Comparison of ENCODE assay signal across 8 cellular contexts in the genomic region with DNA sequence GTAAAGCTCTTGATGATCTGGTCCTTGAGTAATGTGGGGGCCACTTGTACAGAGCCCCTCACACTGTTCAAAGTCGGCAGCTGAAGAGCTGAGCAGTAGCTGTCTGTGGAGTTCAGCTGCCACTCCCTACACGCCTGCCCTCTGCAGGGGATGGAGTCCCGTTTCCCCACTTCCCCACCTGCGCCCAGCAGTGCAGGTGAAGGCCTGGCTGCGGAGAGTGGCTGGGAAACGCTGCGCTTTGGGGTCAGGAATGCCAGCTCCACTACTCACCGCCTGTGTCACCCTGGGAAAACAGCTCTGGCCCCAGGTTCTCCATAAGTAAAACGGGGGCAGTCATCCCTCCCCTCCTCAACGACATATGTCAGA. TPM values are rescaled to one million over a fixed set of nuclear protein-coding genes. Genes with fewer than 3 reads are reported as not detected.
DNase-seq lines count a peak whose midpoint lies in the region; ATAC-seq, FAIRE-seq and TF ChIP-seq lines count a peak whose summit lies in the region.
"Not testable (repeated sequence)": the region's sequence is repeated elsewhere in the genome, so short reads cannot be mapped to it uniquely, and the experiment has no call there.

No MANE protein-coding gene starts in this region.

- under 1% methylated on average over 10 of the region's 10 CpGs for WGBS in right cardiac atrium
- under 1% methylated on average over 10 of the region's 10 CpGs for WGBS in urinary bladder

- H3K9me3 Mint-ChIP-seq in T-cell, result not testable (repeated sequence)

- not testable (repeated sequence) for H3K36me3 ChIP-seq in HEK293 (ENCODE audit: control insufficient read depth in 2 of 2, insufficient read depth in 1 of 2, low read length in 2 of 2); HUES6 (ENCODE audit: control insufficient read depth, insufficient read depth, low read length); bronchial epithelial cell (ENCODE audit: control insufficient read depth, insufficient read depth, low read length); neuron (ENCODE audit: insufficient read depth, low read length); urinary bladder (ENCODE audit: insufficient read depth)

- intact Hi-C loops in right cardiac atrium (cut with DNase I), result not testable (repeated sequence)

- not testable (repeated sequence) for FAIRE-seq in bronchial epithelial cell (lab: Jason Lieb, UNC)

- peak overlapping the region; percentile 98 to 99 (median 98) for H3K4me3 Mint-ChIP-seq in T-cell

- not testable (repeated sequence) for H3K27me3 ChIP-seq in HUES6 (ENCODE audit: control insufficient read depth, insufficient read depth, low read length); bronchial epithelial cell (ENCODE audit: control insufficient read depth, insufficient read depth, low read length); right cardiac atrium (ENCODE audit: control insufficient read depth, insufficient read depth); neuron (ENCODE audit: insufficient read depth, low read length)

- DNase-seq in T-cell (peak in 2 of 34 experiments; percentile 1), bronchial epithelial cell (ENCODE audit: low read depth) (peak; percentile 6)
- DNase-seq in right cardiac atrium, result not testable (repeated sequence)

- H2AFZ ChIP-seq in neuron (ENCODE audit: low read depth, low read length), result peak overlapping the region; percentile 94

- H3K4me1 ChIP-seq in HEK293 (ENCODE audit: control insufficient read depth, insufficient read depth, low read length); HUES6 (ENCODE audit: control insufficient read depth, insufficient read depth, low read length); right cardiac atrium (ENCODE audit: control insufficient read depth, insufficient read depth, low read length); urinary bladder (ENCODE audit: insufficient read depth): not testable (repeated sequence)
- H3K4me1 ChIP-seq in neuron (ENCODE audit: insufficient read depth, low read length), result peaks cover 13% of the 10 kb centered on the region

- H3K4me3 ChIP-seq in HEK293 (ENCODE audit: low read depth, low read length) (peak overlapping the region; percentile 75), HUES6 (ENCODE audit: low read depth, low read length) (peak overlapping the region; percentile 96), bronchial epithelial cell (ENCODE audit: low read depth, low read length) (peak overlapping the region; percentile 99), right cardiac atrium (ENCODE audit: low read length) (peak overlapping the region; percentile 66), neuron (ENCODE audit: low read length) (peak overlapping the region; percentile 93), urinary bladder (ENCODE audit: low read depth, low read length) (peak overlapping the region; percentile 76)

- peak overlapping the region; percentile 66 to 91 for H3K27ac Mint-ChIP-seq in T-cell

- POLR2A ChIA-PET in HEK293 (lab: Yijun Ruan, JAX), result interaction anchor here (1.0 to 1.2 kb wide), 2 partner anchors 52 to 56 kb away, joined by 3 to 7 read pairs; no protein-coding TSS in a partner anchor
- POLR2A ChIA-PET in T-cell (lab: Charles Lee), result not testable (repeated sequence)

- not testable (repeated sequence) for H3K36me3 Mint-ChIP-seq in T-cell

- peaks cover 27 to 29% (median 28%) of the 10 kb centered on the region in 3 donors for H3K4me1 Mint-ChIP-seq in T-cell

- H3K27ac ChIP-seq in HEK293 (ENCODE audit: extremely low read depth, low read depth, low read length) (peak overlapping the region; percentile 56; the same call in 1 of the 2 replicates), right cardiac atrium (ENCODE audit: low read length) (peak overlapping the region; percentile 43)
- H3K27ac ChIP-seq in HUES6 (ENCODE audit: low read depth, low read length); urinary bladder (ENCODE audit: low read depth): not testable (repeated sequence)

- peak; percentile 20 for ATAC-seq in GM18498 (IDR thresholded peaks at IDR 0.05; ENCODE audit: unreplicated experiment)
- ATAC-seq in T-cell (replicated peaks in 1 of 4), result peak; percentile 21 to 36 (median 32)
- peak; percentile 14 to 37 for ATAC-seq in right cardiac atrium

- H3K27me3 Mint-ChIP-seq in T-cell, result not testable (repeated sequence)

- TF ChIP-seq CTCF in HEK293 (tag by site-specific recombination; IDR thresholded peaks at IDR 0.05); bronchial epithelial cell (IDR thresholded peaks at IDR 0.05; ENCODE audit: insufficient read depth, low read length, severe bottlenecking): not testable (repeated sequence)

- CTCF ChIA-PET in HEK293 (lab: Yijun Ruan, JAX), result interaction anchor here (0.6 to 3.8 kb wide), 3 partner anchors 14 to 77 kb away, joined by 3 to 28 read pairs (median 7); no protein-coding TSS in a partner anchor
- CTCF ChIA-PET in T-cell (lab: Charles Lee), result interaction anchor here in 1 of 2 donors (1.1 kb wide), 1 partner anchor 318 kb away, joined by 3 read pairs; no protein-coding TSS in a partner anchor

- not testable (repeated sequence) for H3K9me3 ChIP-seq in HEK293 (ENCODE audit: control insufficient read depth, insufficient read depth, low read depth, low read length); HUES6 (ENCODE audit: control insufficient read depth, insufficient read depth, low read depth, low read length); right cardiac atrium (ENCODE audit: control insufficient read depth, low read length); neuron (ENCODE audit: low read length)

- peak overlapping the region; percentile 94 for H3K9ac ChIP-seq in HUES6 (ENCODE audit: low read length)

RNA-seq across cellular contexts. Expression of gene FAHD2A, which starts 0.5 kb away (rescaled TPM):
- total RNA-seq in T-cell (10 to 100 TPM; 26.4 to 34.9 (median 28.7) TPM), bronchial epithelial cell (33.7 and 34.9 TPM in 2 replicates), right cardiac atrium (10 to 100 TPM; 26.1 to 32.7 (median 30.0) TPM), urinary bladder (17.8 TPM)
- polyA plus RNA-seq in right cardiac atrium (32.2 TPM), urinary bladder (20.3 TPM)
